14 cellular contexts compared by ENCODE assay signal in the genomic region with DNA sequence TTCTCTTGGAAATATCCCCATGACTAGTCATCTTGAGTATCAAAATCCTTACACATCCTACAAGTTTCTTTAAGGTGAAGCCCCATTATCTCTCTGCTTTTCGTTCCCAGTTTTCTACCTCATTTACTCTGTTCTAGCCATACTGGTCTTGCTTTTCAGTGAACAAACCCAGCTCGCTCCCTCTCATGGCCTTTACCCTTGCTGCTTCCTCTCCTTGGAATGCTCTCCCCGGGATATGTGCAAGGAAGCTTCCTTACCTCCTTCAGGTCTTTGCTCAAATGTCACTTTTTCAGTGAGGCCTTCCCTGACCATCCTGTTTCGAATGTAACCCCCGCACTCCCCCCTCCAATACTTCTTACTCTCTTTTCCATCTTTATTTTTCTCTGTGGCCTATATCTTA.
DNase-seq lines count a peak whose midpoint lies in the region; ATAC-seq and TF ChIP-seq lines count a peak whose summit lies in the region.
"Had no signal": no experiment of that assay in that cellular context is flagged by ENCODE, and none has a peak within 500 bp of the region (broad histone marks: within the 10 kb centered on the region; RNA-seq: fewer than 3 reads in every experiment).

No MANE protein-coding gene starts in this region.

- no peaks in the 10 kb centered on the region for H3K36me3 Mint-ChIP-seq in GM23338 (ENCODE audit: low read depth)
- no peaks in the 10 kb centered on the region for H3K36me3 Mint-ChIP-seq in activated CD8-positive, alpha-beta T cell treated with anti-CD3 and anti-CD28 coated beads, Interleukin-2, amount 10 ng/mL, durations not matched to agents 7 days and 5 days (ENCODE audit: low read depth)
- H3K36me3 Mint-ChIP-seq: CD4-positive, alpha-beta memory T cell had no signal

- POLR2A ChIA-PET in IMR-90 (lab: Charles Lee; ENCODE audit: unreplicated experiment) = no interaction called here
- POLR2A ChIA-PET in activated CD8-positive, alpha-beta T cell treated with anti-CD3 and anti-CD28 coated beads, Interleukin-2, amount 10 ng/mL, durations not matched to agents 7 days and 5 days (lab: Charles Lee) = no interaction called here

- H3K9ac ChIP-seq in IMR-90 (ENCODE audit: low read depth, low read length) = no peak overlapping the region
- H3K9ac ChIP-seq in mesendoderm (ENCODE audit: low read length) = no peak overlapping the region

- H3K4me3 Mint-ChIP-seq in GM23338 = no peak overlapping the region
- H3K4me3 Mint-ChIP-seq in activated CD8-positive, alpha-beta T cell treated with anti-CD3 and anti-CD28 coated beads, Interleukin-2, amount 10 ng/mL, durations not matched to agents 7 days and 5 days = no peak overlapping the region
- H3K4me3 Mint-ChIP-seq: CD4-positive, alpha-beta memory T cell; HFFc6 had no signal

- CTCF ChIA-PET in IMR-90 (lab: Yijun Ruan, JAX) = interaction anchor here (0.6 kb wide), 2 partner anchors 40 to 219 kb away, joined by 3 to 5 read pairs; no protein-coding TSS in a partner anchor
- CTCF ChIA-PET in activated CD8-positive, alpha-beta T cell treated with anti-CD3 and anti-CD28 coated beads, Interleukin-2, amount 10 ng/mL, durations not matched to agents 7 days and 5 days (lab: Charles Lee) = no interaction called here

- H3K27me3 Mint-ChIP-seq in GM23338 (ENCODE audit: insufficient read depth, low read depth, poor library complexity) = no peaks in the 10 kb centered on the region
- H3K27me3 Mint-ChIP-seq in activated CD8-positive, alpha-beta T cell treated with anti-CD3 and anti-CD28 coated beads, Interleukin-2, amount 10 ng/mL, durations not matched to agents 7 days and 5 days (ENCODE audit: low read depth) = no peaks in the 10 kb centered on the region
- H3K27me3 Mint-ChIP-seq: CD4-positive, alpha-beta memory T cell had no signal

- intact Hi-C loops in IMR-90 (cut with micrococcal nuclease) = no loop called here

- H3K9me3 Mint-ChIP-seq in GM23338 = no peaks in the 10 kb centered on the region
- no peaks in the 10 kb centered on the region for H3K9me3 Mint-ChIP-seq in activated CD8-positive, alpha-beta T cell treated with anti-CD3 and anti-CD28 coated beads, Interleukin-2, amount 10 ng/mL, durations not matched to agents 7 days and 5 days (ENCODE audit: insufficient read depth)
- H3K9me3 Mint-ChIP-seq: HFFc6 had no signal

- H3K9me2 ChIP-seq in GM23338 (ENCODE audit: insufficient read depth) = no peaks in the 10 kb centered on the region

- no peak overlapping the region; the same call in 1 of the 2 replicates for H4K91ac ChIP-seq in IMR-90 (ENCODE audit: insufficient read depth, low read depth, low read length)

- dilution Hi-C loops in IMR-90 (cut with HindIII; ENCODE audit: low sequenced_read_pairs, unreplicated experiment) = no loop called here

- H4K8ac ChIP-seq in IMR-90 (ENCODE audit: low read depth in 2 of 2, low read length in 2 of 2) = 0 out of 4 replicates have a peak overlapping the region, but pooled peaks of 1 of the 2 experiments have one; percentile 15
- H4K8ac ChIP-seq in mesendoderm (ENCODE audit: low read depth, low read length) = no peak overlapping the region

- TF ChIP-seq RAD21 in IMR-90 (IDR thresholded peaks at IDR 0.05; ENCODE audit: low read length) = no peak

- no peak overlapping the region for H2BK120ac ChIP-seq in IMR-90 (ENCODE audit: low read depth, low read length)
- H2BK120ac ChIP-seq in mesendoderm (ENCODE audit: low read depth, low read length) = no peak overlapping the region

- 92 to 100% methylated on average over 1 to 3 of the region's 5 CpGs for WGBS in IMR-90 (ENCODE audit: extremely low coverage in 2 of 2, insufficient read length in 1 of 2), 2 experiments
- 100% methylated on average over 1 of the region's 5 CpGs for WGBS in mesendoderm (ENCODE audit: extremely low coverage, insufficient coverage, low lambda C conversion rate)

- H3K36me3 ChIP-seq in GM23338 (ENCODE audit: insufficient read depth) = no peaks in the 10 kb centered on the region
- no peaks in the 10 kb centered on the region for H3K36me3 ChIP-seq in IMR-90 (ENCODE audit: control insufficient read depth, insufficient read depth, low read length)
- no peaks in the 10 kb centered on the region for H3K36me3 ChIP-seq in mesendoderm (ENCODE audit: control insufficient read depth, insufficient read depth, low read length)

- H2AK9ac ChIP-seq in IMR-90 (replicated peaks; ENCODE audit: low read depth, low read length, poor library complexity) = no peak overlapping the region

- H3K4me2 ChIP-seq in GM23338 (no peak overlapping the region), IMR-90 (ENCODE audit: low read depth, low read length) (no peak overlapping the region), mesendoderm (ENCODE audit: low read length) (no peak overlapping the region)

- H3K18ac ChIP-seq in IMR-90 (ENCODE audit: low read depth, low read length) (no peak overlapping the region), mesendoderm (ENCODE audit: low read length) (no peak overlapping the region)

- no peaks in the 10 kb centered on the region for H3F3A ChIP-seq in GM23338 (replicated peaks; ENCODE audit: low read depth)

- H3K4ac ChIP-seq in IMR-90 (ENCODE audit: low read depth, low read length) (no peak overlapping the region), mesendoderm (ENCODE audit: low read depth, low read length) (no peak overlapping the region)

- H3K56ac ChIP-seq in IMR-90 (ENCODE audit: extremely low read depth, insufficient read depth, low read length) (no peak overlapping the region), mesendoderm (ENCODE audit: low read length) (no peak overlapping the region)

- H2AK5ac ChIP-seq in IMR-90 (ENCODE audit: low read depth, low read length) = peak overlapping the region; percentile 20; the same call in 1 of the 2 replicates
- H2AK5ac ChIP-seq in mesendoderm (ENCODE audit: low read length) = no peak overlapping the region

- no peak for TF ChIP-seq POLR2A in IMR-90 (IDR thresholded peaks at IDR 0.05; ENCODE audit: low read depth, low read length)

- H3K9me1 ChIP-seq in IMR-90 (ENCODE audit: insufficient read depth, low read length) = no peaks in the 10 kb centered on the region

- no peaks in the 10 kb centered on the region for H3K9me3 ChIP-seq in IMR-90 (ENCODE audit: control insufficient read depth, insufficient read depth, low read length)
- H3K9me3 ChIP-seq: Caco-2 had no signal

- H3K27ac Mint-ChIP-seq in GM23338 = peak overlapping the region; percentile 81
- no peak overlapping the region for H3K27ac Mint-ChIP-seq in activated CD8-positive, alpha-beta T cell treated with anti-CD3 and anti-CD28 coated beads, Interleukin-2, amount 10 ng/mL, durations not matched to agents 7 days and 5 days
- H3K27ac Mint-ChIP-seq: CD4-positive, alpha-beta memory T cell; HFFc6 had no signal

- no peaks in the 10 kb centered on the region for H3K79me1 ChIP-seq in IMR-90 (ENCODE audit: low read depth in 1 of 2, low read length in 2 of 2)
- no peaks in the 10 kb centered on the region for H3K79me1 ChIP-seq in mesendoderm (ENCODE audit: low read length)

- DNase-seq in GM23338 (ENCODE audit: low spot score) = peak; percentile 39
- DNase-seq in IMR-90 = no peak
- peak; percentile 30 for DNase-seq in mesendoderm
- DNase-seq in NCI-H526 (lab: John Stamatoyannopoulos, UW) = no peak
- DNase-seq in NCI-H1048 (lab: John Stamatoyannopoulos, UW) = no peak
- DNase-seq in activated CD8-positive, alpha-beta T cell treated with anti-CD3 and anti-CD28 coated beads, Interleukin-2, amount 10 ng/mL, durations not matched to agents 7 days and 5 days = no peak
- no peak for DNase-seq in mesenteric fat pad (ENCODE audit: low spot score)
- DNase-seq: C1 segment of cervical spinal cord; Caco-2; CD4-positive, alpha-beta memory T cell; DMS153; DND-41; H7; HFFc6 had no signal

- no peak overlapping the region for H3K4me3 ChIP-seq in GM23338
- no peak overlapping the region for H3K4me3 ChIP-seq in IMR-90 (ENCODE audit: insufficient read depth, low read depth, low read length)
- no peak overlapping the region for H3K4me3 ChIP-seq in mesendoderm (ENCODE audit: low read length)

- H3K23ac ChIP-seq in IMR-90 (ENCODE audit: low read depth, low read length) (no peak overlapping the region; the same call in 1 of the 2 replicates), mesendoderm (ENCODE audit: low read length) (no peak overlapping the region)

- no peaks in the 10 kb centered on the region for H3K4me1 ChIP-seq in GM23338 (ENCODE audit: insufficient read depth)
- H3K4me1 ChIP-seq in IMR-90 (ENCODE audit: control insufficient read depth, insufficient read depth, low read length) = peaks cover 4% of the 10 kb centered on the region; the same call in 1 of the 2 replicates
- no peaks in the 10 kb centered on the region for H3K4me1 ChIP-seq in mesendoderm (ENCODE audit: control insufficient read depth, low read depth, low read length)
- H3K4me1 ChIP-seq: Caco-2 had no signal

- H4K20me1 ChIP-seq in GM23338 (replicated peaks; ENCODE audit: insufficient read depth) (no peaks in the 10 kb centered on the region), IMR-90 (ENCODE audit: insufficient read depth, low read length) (no peaks in the 10 kb centered on the region)

- H2BK15ac ChIP-seq in IMR-90 (ENCODE audit: low read depth, low read length) = no peak overlapping the region; the same call in 2 of the 3 replicates
- no peak overlapping the region for H2BK15ac ChIP-seq in mesendoderm (replicated peaks; ENCODE audit: low read depth)

- H4K5ac ChIP-seq in IMR-90 (ENCODE audit: low read depth, low read length) = no peak overlapping the region
- H4K5ac ChIP-seq in mesendoderm (ENCODE audit: low read length) = no peak overlapping the region

- no peaks in the 10 kb centered on the region for H3K79me2 ChIP-seq in GM23338 (replicated peaks; ENCODE audit: insufficient read depth)
- no peaks in the 10 kb centered on the region for H3K79me2 ChIP-seq in mesendoderm (ENCODE audit: control insufficient read depth, insufficient read depth, low read length)

- BruUV-seq in IMR-90 (replicated peaks; lab: Mats Ljungman, UMichigan) = no TSS peak

- in situ Hi-C loops in IMR-90 (cut with MboI; ENCODE audit: low sequenced_read_pairs) = no loop called here

- TF ChIP-seq CTCF in GM23338 (conservative IDR thresholded peaks at IDR 0.05; ENCODE audit: low read depth in 2 of 2) (no peak), IMR-90 (conservative IDR thresholded peaks at IDR 0.05; ENCODE audit: low read depth, low read length) (no peak)

- H3K27me3 ChIP-seq in GM23338 (ENCODE audit: insufficient read depth) (no peaks in the 10 kb centered on the region), IMR-90 (ENCODE audit: control insufficient read depth, insufficient read depth, low read length) (no peaks in the 10 kb centered on the region), mesendoderm (ENCODE audit: insufficient read depth, low read length, poor library complexity) (no peaks in the 10 kb centered on the region)

- peaks cover 11% of the 10 kb centered on the region for H3K4me1 Mint-ChIP-seq in GM23338
- no peaks in the 10 kb centered on the region for H3K4me1 Mint-ChIP-seq in activated CD8-positive, alpha-beta T cell treated with anti-CD3 and anti-CD28 coated beads, Interleukin-2, amount 10 ng/mL, durations not matched to agents 7 days and 5 days (ENCODE audit: low read depth)
- H3K4me1 Mint-ChIP-seq: CD4-positive, alpha-beta memory T cell had no signal

- ATAC-seq in GM23338 (peak; percentile 71), IMR-90 (ENCODE audit: low read depth) (no peak)
- no peak for ATAC-seq in activated CD8-positive, alpha-beta T cell treated with anti-CD3 and anti-CD28 coated beads, Interleukin-2, amount 10 ng/mL, durations not matched to agents 7 days and 5 days

- H3K14ac ChIP-seq in IMR-90 (replicated peaks; ENCODE audit: low read depth, low read length) = no peak overlapping the region; the same call in 1 of the 2 replicates

- H2AFZ ChIP-seq in GM23338 (no peak overlapping the region), IMR-90 (replicated peaks; ENCODE audit: low read length, poor library complexity) (no peak overlapping the region)

- no peak overlapping the region for H2BK20ac ChIP-seq in IMR-90 (ENCODE audit: low read depth, low read length)

- H3K27ac ChIP-seq in GM23338 (ENCODE audit: low read depth) (no peak overlapping the region), IMR-90 (ENCODE audit: insufficient read depth, low read length) (no peak overlapping the region), mesendoderm (ENCODE audit: low read depth, low read length) (no peak overlapping the region)

- H2BK5ac ChIP-seq in IMR-90 (ENCODE audit: low read depth, low read length, poor library complexity, severe bottlenecking) = no peak overlapping the region
- H2BK5ac ChIP-seq in mesendoderm (ENCODE audit: low read length) = no peak overlapping the region

Comparison
In these comparisons a context has a peak if more than half of its experiments do, and no peak if none do; other contexts are left out.
1. DNase-seq: peak in GM23338 (single experiment) and mesendoderm (single experiment); none in IMR-90 (single experiment), NCI-H526 (0 of 2), NCI-H1048 (single experiment), activated CD8-positive, alpha-beta T cell treated with anti-CD3 and anti-CD28 coated beads, Interleukin-2, amount 10 ng/mL, durations not matched to agents 7 days and 5 days (single experiment) and mesenteric fat pad (single experiment).